Comparison of ENCODE assay signal across 2 cellular contexts in the genomic region with DNA sequence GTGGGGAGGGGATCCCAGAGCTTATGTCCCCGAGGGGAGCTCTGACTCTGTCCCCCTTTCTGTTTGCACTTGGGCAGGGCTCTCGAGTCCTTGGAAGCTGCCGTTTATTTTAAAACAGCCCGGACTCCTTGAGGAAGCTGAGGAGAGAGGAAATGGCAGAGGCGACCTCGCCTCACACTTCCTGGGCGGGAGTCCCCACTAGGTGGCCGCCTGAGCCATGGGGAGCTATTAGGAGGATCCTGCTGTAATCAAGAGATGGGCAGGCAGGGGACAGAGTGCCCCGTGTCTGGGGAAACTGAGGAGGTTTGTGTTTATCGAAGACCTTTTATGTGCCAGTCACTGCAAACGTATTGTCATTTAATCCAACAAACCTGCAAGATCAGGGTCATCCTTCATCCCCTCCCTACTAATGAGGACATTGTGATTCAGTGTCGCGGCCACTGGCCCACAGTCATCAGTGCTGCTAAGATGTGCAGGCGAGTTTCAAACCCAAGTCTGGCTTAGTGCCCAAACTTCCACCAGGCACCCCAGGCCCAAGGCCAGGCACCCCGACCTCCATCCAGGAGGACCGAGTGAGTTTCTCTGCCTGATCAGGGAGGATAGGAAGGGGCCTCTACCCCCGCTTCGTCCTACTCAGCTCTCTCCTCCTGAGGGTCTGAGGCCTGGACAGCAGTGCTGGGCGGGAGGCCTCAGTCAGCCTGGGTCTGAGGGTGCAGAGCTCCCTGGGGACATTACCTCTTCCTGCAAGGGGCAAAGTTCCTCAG.
TF ChIP-seq lines count a peak whose summit lies in the region.

No MANE protein-coding gene starts in this region.

TF ChIP-seq in IMR-90, 13 proteins besides CTCF, POLR2A, EP300 and RAD21:
- no peak for TF ChIP-seq MAFK (IDR thresholded peaks at IDR 0.05; ENCODE audit: low read depth, low read length)
- no peak for TF ChIP-seq BHLHE40 (IDR thresholded peaks at IDR 0.05; ENCODE audit: low read depth, low read length)
- TF ChIP-seq NFE2L2 (IDR thresholded peaks at IDR 0.05; ENCODE audit: low read depth, low read length) = no peak
- TF ChIP-seq SMC3 (IDR thresholded peaks at IDR 0.05; ENCODE audit: low read depth, low read length) = peak; percentile 54
- no peak for TF ChIP-seq CEBPB (IDR thresholded peaks at IDR 0.05; ENCODE audit: low read depth, low read length)
- TF ChIP-seq, protein P1, sequence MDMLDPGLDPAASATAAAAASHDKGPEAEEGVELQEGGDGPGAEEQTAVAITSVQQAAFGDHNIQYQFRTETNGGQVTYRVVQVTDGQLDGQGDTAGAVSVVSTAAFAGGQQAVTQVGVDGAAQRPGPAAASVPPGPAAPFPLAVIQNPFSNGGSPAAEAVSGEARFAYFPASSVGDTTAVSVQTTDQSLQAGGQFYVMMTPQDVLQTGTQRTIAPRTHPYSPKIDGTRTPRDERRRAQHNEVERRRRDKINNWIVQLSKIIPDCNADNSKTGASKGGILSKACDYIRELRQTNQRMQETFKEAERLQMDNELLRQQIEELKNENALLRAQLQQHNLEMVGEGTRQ (IDR thresholded peaks at IDR 0.05; ENCODE audit: low read depth, low read length) = no peak
- TF ChIP-seq RFX5 (IDR thresholded peaks at IDR 0.05; ENCODE audit: low read depth, low read length) = no peak
- no peak for TF ChIP-seq MAZ (IDR thresholded peaks at IDR 0.05; ENCODE audit: borderline replicate concordance, low read depth, low read length)
- TF ChIP-seq CHD1 (IDR thresholded peaks at IDR 0.05; ENCODE audit: low read depth, low read length) = no peak

TF ChIP-seq in H1, 55 proteins besides CTCF, POLR2A, EP300 and RAD21:
- TF ChIP-seq KDM4A (IDR thresholded peaks at IDR 0.05; ENCODE audit: low read depth, low read length, severe bottlenecking) = no peak
- TF ChIP-seq E2F6 (IDR thresholded peaks at IDR 0.05) = 0 out of 2 replicates have a peak, but pooled peaks have one; percentile 38
